In the genomic region with DNA sequence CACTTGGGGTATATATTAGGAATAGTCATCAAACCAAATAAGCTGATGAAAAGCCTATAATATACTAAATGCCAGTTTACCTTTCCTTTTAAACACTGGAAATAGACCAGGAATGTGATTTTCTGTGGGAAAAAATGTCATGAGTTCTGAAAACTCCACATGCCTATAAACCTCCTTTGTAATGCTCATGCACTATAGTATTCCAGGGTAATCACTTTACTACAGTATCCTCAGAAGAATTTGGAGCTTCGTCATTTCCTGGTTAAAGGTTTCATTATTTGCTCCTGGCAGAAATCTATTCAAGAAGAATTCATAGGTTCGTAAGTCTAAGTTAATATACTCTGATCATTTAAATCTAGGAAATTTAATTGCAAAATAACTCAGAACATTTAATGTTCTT, we compare ENCODE assay signal across 1 cellular context.
TF ChIP-seq lines count a peak whose summit lies in the region.

No MANE protein-coding gene starts in this region.

TF ChIP-seq in GM23338, 12 proteins besides CTCF, POLR2A, EP300 and RAD21 (continued from another document):
- TF ChIP-seq, protein P1, sequence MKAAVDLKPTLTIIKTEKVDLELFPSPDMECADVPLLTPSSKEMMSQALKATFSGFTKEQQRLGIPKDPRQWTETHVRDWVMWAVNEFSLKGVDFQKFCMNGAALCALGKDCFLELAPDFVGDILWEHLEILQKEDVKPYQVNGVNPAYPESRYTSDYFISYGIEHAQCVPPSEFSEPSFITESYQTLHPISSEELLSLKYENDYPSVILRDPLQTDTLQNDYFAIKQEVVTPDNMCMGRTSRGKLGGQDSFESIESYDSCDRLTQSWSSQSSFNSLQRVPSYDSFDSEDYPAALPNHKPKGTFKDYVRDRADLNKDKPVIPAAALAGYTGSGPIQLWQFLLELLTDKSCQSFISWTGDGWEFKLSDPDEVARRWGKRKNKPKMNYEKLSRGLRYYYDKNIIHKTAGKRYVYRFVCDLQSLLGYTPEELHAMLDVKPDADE (IDR thresholded peaks at IDR 0.05): no peak
- TF ChIP-seq NANOG (IDR thresholded peaks at IDR 0.05; ENCODE audit: borderline replicate concordance): no peak
- TF ChIP-seq, protein P2, sequence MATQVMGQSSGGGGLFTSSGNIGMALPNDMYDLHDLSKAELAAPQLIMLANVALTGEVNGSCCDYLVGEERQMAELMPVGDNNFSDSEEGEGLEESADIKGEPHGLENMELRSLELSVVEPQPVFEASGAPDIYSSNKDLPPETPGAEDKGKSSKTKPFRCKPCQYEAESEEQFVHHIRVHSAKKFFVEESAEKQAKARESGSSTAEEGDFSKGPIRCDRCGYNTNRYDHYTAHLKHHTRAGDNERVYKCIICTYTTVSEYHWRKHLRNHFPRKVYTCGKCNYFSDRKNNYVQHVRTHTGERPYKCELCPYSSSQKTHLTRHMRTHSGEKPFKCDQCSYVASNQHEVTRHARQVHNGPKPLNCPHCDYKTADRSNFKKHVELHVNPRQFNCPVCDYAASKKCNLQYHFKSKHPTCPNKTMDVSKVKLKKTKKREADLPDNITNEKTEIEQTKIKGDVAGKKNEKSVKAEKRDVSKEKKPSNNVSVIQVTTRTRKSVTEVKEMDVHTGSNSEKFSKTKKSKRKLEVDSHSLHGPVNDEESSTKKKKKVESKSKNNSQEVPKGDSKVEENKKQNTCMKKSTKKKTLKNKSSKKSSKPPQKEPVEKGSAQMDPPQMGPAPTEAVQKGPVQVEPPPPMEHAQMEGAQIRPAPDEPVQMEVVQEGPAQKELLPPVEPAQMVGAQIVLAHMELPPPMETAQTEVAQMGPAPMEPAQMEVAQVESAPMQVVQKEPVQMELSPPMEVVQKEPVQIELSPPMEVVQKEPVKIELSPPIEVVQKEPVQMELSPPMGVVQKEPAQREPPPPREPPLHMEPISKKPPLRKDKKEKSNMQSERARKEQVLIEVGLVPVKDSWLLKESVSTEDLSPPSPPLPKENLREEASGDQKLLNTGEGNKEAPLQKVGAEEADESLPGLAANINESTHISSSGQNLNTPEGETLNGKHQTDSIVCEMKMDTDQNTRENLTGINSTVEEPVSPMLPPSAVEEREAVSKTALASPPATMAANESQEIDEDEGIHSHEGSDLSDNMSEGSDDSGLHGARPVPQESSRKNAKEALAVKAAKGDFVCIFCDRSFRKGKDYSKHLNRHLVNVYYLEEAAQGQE (IDR thresholded peaks at IDR 0.05; ENCODE audit: unreplicated experiment): no peak
- no peak for TF ChIP-seq POLR2AphosphoS5 (IDR thresholded peaks at IDR 0.05; ENCODE audit: low read depth)
- TF ChIP-seq STAT1 (IDR thresholded peaks at IDR 0.05; ENCODE audit: unreplicated experiment): no peak
- TF ChIP-seq ZNF114 (CRISPR knock-in tag; IDR thresholded peaks at IDR 0.05): no peak
- TF ChIP-seq ZNF331 (CRISPR knock-in tag; IDR thresholded peaks at IDR 0.05; ENCODE audit: low read depth): no peak
- no peak for TF ChIP-seq EZH2phosphoT487 (IDR thresholded peaks at IDR 0.05; ENCODE audit: unreplicated experiment)
